Comparison of ENCODE assay signal across 8 cellular contexts in genomic region chr16:17470002-17470870, GRCh38. TPM values are rescaled to one million over a fixed set of nuclear protein-coding genes. Genes with fewer than 3 reads are reported as not detected.
DNase-seq lines count a peak whose midpoint lies in the region; ATAC-seq, FAIRE-seq and TF ChIP-seq lines count a peak whose summit lies in the region.

No MANE protein-coding gene starts in this region.

- H3K4me1 ChIP-seq in A549 = peaks cover 12% of the 10 kb centered on the region; the same call in 2 of the 3 replicates
- peaks cover 13% of the 10 kb centered on the region for H3K4me1 ChIP-seq in foreskin keratinocyte

- no peaks in the 10 kb centered on the region for H3K9me3 ChIP-seq in A549

- H3K27me3 ChIP-seq in foreskin keratinocyte = no peaks in the 10 kb centered on the region

- no peak for TF ChIP-seq RAD21 in A549 (conservative IDR thresholded peaks at IDR 0.05 in 1 of 2, IDR thresholded peaks at IDR 0.05 in 1 of 2)

- peak overlapping the region; percentile 75 for H3K27ac Mint-ChIP-seq in HFFc6
- H3K27ac Mint-ChIP-seq in activated T-cell treated with anti-CD3 and anti-CD28 coated beads, Interleukin-2, amount 50 U/mL, for 24 hours = peak overlapping the region; percentile 83

- ATAC-seq in A549 (peak; percentile 37 to 45; a peak in 4 of 6 replicates), foreskin keratinocyte (peak; percentile 2)

- no peak for TF ChIP-seq EP300 in A549 (IDR thresholded peaks at IDR 0.05)

- no peak for TF ChIP-seq CTCF in A549 (IDR thresholded peaks at IDR 0.05)
- no peak; the same call in 1 of the 2 replicates for TF ChIP-seq CTCF in HFFc6 (IDR thresholded peaks at IDR 0.05)
- no peak for TF ChIP-seq CTCF in foreskin keratinocyte (conservative IDR thresholded peaks at IDR 0.05)

- peak overlapping the region; percentile 90 for H3K4me3 Mint-ChIP-seq in HFFc6
- H3K4me3 Mint-ChIP-seq in activated T-cell treated with anti-CD3 and anti-CD28 coated beads, Interleukin-2, amount 50 U/mL, for 24 hours = peak overlapping the region; percentile 86

- H3K4me1 Mint-ChIP-seq in HFFc6 (ENCODE audit: low read depth) = peaks cover 71% of the 10 kb centered on the region
- peaks cover 62% of the 10 kb centered on the region for H3K4me1 Mint-ChIP-seq in activated T-cell treated with anti-CD3 and anti-CD28 coated beads, Interleukin-2, amount 50 U/mL, for 24 hours (ENCODE audit: low read depth)

- no peak for FAIRE-seq in A549 (lab: Jason Lieb, UNC)

- peak in 1 of 2 experiments; percentile 13 for DNase-seq in A549 (ENCODE audit: low read depth in 1 of 2, low spot score in 1 of 2)
- no peak for DNase-seq in HFFc6
- DNase-seq in activated T-cell treated with anti-CD3 and anti-CD28 coated beads, Interleukin-2, amount 50 U/mL, for 24 hours = peak; percentile 64
- peak in 1 of 2 donors; percentile 17 for DNase-seq in foreskin keratinocyte
- peak; percentile 85 for DNase-seq in posterior vena cava (ENCODE audit: low spot score)
- DNase-seq in cortex of kidney (lab: John Stamatoyannopoulos, UW) = no peak
- DNase-seq in inferior parietal cortex (ENCODE audit: extremely low spot score) = no peak
- no peak for DNase-seq in NCI-H1436 (lab: John Stamatoyannopoulos, UW)

- peak overlapping the region; percentile 83 for H3K4me2 ChIP-seq in A549

- 30% methylated on average over 2 of the region's 96 CpGs for WGBS in A549 (ENCODE audit: missing lambda C conversion rate)

- POLR2A ChIA-PET in A549 (lab: Yijun Ruan, JAX) = no interaction called here

- H3K27ac ChIP-seq in A549 = peak overlapping the region; percentile 42 to 85; a peak in 5 of 6 replicates
- peak overlapping the region; percentile 59 for H3K27ac ChIP-seq in foreskin keratinocyte

- CTCF ChIA-PET in A549 (lab: Yijun Ruan, JAX) = no interaction called here

- TF ChIP-seq POLR2A in A549 (IDR thresholded peaks at IDR 0.05; ENCODE audit: low read length) = no peak

- peak overlapping the region; percentile 62 for H3K4me3 ChIP-seq in A549

- no peaks in the 10 kb centered on the region for H3K36me3 Mint-ChIP-seq in HFFc6 (ENCODE audit: low read depth)
- peaks cover 7% of the 10 kb centered on the region for H3K36me3 Mint-ChIP-seq in activated T-cell treated with anti-CD3 and anti-CD28 coated beads, Interleukin-2, amount 50 U/mL, for 24 hours (ENCODE audit: low read depth)

- no peaks in the 10 kb centered on the region for H3K9me3 Mint-ChIP-seq in HFFc6
- H3K9me3 Mint-ChIP-seq in activated T-cell treated with anti-CD3 and anti-CD28 coated beads, Interleukin-2, amount 50 U/mL, for 24 hours = no peaks in the 10 kb centered on the region

- H3K27me3 Mint-ChIP-seq in HFFc6 (ENCODE audit: insufficient read depth) = peaks cover 3% of the 10 kb centered on the region
- no peaks in the 10 kb centered on the region for H3K27me3 Mint-ChIP-seq in activated T-cell treated with anti-CD3 and anti-CD28 coated beads, Interleukin-2, amount 50 U/mL, for 24 hours

- intact Hi-C loops in posterior vena cava (cut with DNase I) = loop anchor here in 1 of 2 donors (10.0 kb wide), 2 partner anchors 105 to 605 kb away; no protein-coding TSS in a partner anchor

TF ChIP-seq in A549, 52 proteins besides CTCF, POLR2A, EP300 and RAD21:
- no peak for TF ChIP-seq FOSL2 (IDR thresholded peaks at IDR 0.05)
- no peak for TF ChIP-seq FOSL2 (CRISPR knock-in tag; IDR thresholded peaks at IDR 0.05)
- no peak for TF ChIP-seq KDM1A (IDR thresholded peaks at IDR 0.05; ENCODE audit: low read depth)
- no peak for TF ChIP-seq MYC (IDR thresholded peaks at IDR 0.05; ENCODE audit: borderline replicate concordance, low read length)
- no peak for TF ChIP-seq RNF2 (IDR thresholded peaks at IDR 0.05; ENCODE audit: borderline replicate concordance, low read depth)
- no peak for TF ChIP-seq PBX3 (IDR thresholded peaks at IDR 0.05)
- no peak for TF ChIP-seq HES2 (IDR thresholded peaks at IDR 0.05)
- TF ChIP-seq MAFK (IDR thresholded peaks at IDR 0.05; ENCODE audit: partially characterized antibody) = no peak
- no peak for TF ChIP-seq KDM5A (IDR thresholded peaks at IDR 0.05)
- no peak for TF ChIP-seq RFX5 (IDR thresholded peaks at IDR 0.05)
- no peak for TF ChIP-seq CBX2 (IDR thresholded peaks at IDR 0.05; ENCODE audit: borderline replicate concordance, low read depth)
- no peak for TF ChIP-seq SREBF2 (IDR thresholded peaks at IDR 0.05)
- TF ChIP-seq TP53 (CRISPR knock-in tag; IDR thresholded peaks at IDR 0.05) = no peak

RNA-seq across cellular contexts. Expression of gene XYLT1, which starts 0.5 kb away (rescaled TPM):
- polyA plus RNA-seq in A549 (2011; rRNA removed) (0.78 and 1.1 TPM in 2 replicates), A549 (2017; fragmentation: RNase III; extraction: RNeasy Plus Mini Kit Qiagen cat#74134 plus additional on column Dnase treatment) (0.84 to 0.88 TPM (median 0.88 TPM) in 3 replicates), foreskin keratinocyte (2.4 and 3.2 TPM in 2 replicates)
- polyA plus RNA-seq in A549 (2012; cell fraction: cytosol; rRNA removed) = 0.51 and 0.91 TPM in 2 replicates
- polyA plus RNA-seq in A549 (2012; cell fraction: nucleus; rRNA removed) = 0.55 and 0.67 TPM in 2 replicates
- polyA minus RNA-seq in A549 (2011; rRNA and poly(A)+ RNA removed) = 4.1 and 4.7 TPM in 2 replicates
- total RNA-seq in HFFc6 (2021; fragmentation: NEBNext Ultra II Directional; extraction: Animal tissue kit (Norgen Biotek cat#: 25700)) = 10 to 100 TPM; 22.0 to 51.1 (median 27.5) TPM
- total RNA-seq in foreskin keratinocyte (11.5 and 21.9 TPM in 2 replicates), posterior vena cava (10 to 100 TPM; 32.4 to 33.1 TPM)

Comparison
In these comparisons a context has a peak if more than half of its experiments do, and no peak if none do; other contexts are left out.
1. DNase-seq: peak in activated T-cell treated with anti-CD3 and anti-CD28 coated beads, Interleukin-2, amount 50 U/mL, for 24 hours (single experiment) and posterior vena cava (single experiment); none in HFFc6 (single experiment), cortex of kidney (single experiment), inferior parietal cortex (single experiment) and NCI-H1436 (single experiment).